In the genomic region with DNA sequence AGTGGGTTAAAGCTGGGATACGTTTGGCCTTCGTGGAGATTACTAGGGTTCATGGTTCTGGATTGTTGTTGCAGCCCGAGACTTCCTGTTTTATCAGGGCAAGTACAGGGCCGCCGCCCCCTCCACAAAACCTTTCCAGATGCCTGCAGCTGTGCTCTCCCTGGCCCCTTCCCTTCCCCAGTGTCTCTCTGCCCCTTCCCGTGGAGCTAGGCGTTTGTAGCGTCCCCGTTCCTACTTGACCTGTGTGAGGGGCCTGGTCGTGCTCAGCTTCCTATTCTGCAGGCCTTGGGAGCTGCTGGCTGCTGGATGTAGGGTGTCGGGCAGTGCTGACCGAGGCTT, we compare ENCODE assay signal across 8 cellular contexts. TPM values are rescaled to one million over a fixed set of nuclear protein-coding genes. Genes with fewer than 3 reads are reported as not detected.
DNase-seq lines count a peak whose midpoint lies in the region; ATAC-seq and TF ChIP-seq lines count a peak whose summit lies in the region.

No MANE protein-coding gene starts in this region.

- H3K27me3 ChIP-seq in CD4-positive, alpha-beta T cell (ENCODE audit: control insufficient read depth, insufficient read depth, low read length) = no peaks in the 10 kb centered on the region
- no peaks in the 10 kb centered on the region for H3K27me3 ChIP-seq in OCI-LY3 (ENCODE audit: low read depth, low read length)

- intact Hi-C loops in CD4-positive, alpha-beta T cell (cut with DNase I, micrococcal nuclease) = loop anchor here (2.0 to 10.0 kb wide), 4 partner anchors 200 to 1014 kb away; partner anchors contain the start of gene SLC25A6 (in 2 of the 2)

- peaks cover 58% of the 10 kb centered on the region for H3K36me3 Mint-ChIP-seq in CD4-positive, alpha-beta T cell (ENCODE audit: low read depth)
- H3K36me3 Mint-ChIP-seq in endothelial cell (ENCODE audit: low read depth, unreplicated experiment) (peaks cover 35% of the 10 kb centered on the region), neural crest cell (ENCODE audit: low read depth) (no peaks in the 10 kb centered on the region)

- peak overlapping the region; percentile 53 for H3K27ac ChIP-seq in CD4-positive, alpha-beta T cell (ENCODE audit: low read depth, low read length)
- peak overlapping the region; percentile 60 for H3K27ac ChIP-seq in OCI-LY3 (ENCODE audit: low read length)

- peak overlapping the region; percentile 91 for H3K4me2 ChIP-seq in OCI-LY3 (ENCODE audit: low read length)

- H3K4me3 ChIP-seq in OCI-LY3 (ENCODE audit: low read length) = peak overlapping the region; percentile 95

- peak overlapping the region; percentile 94 for H3K4me3 Mint-ChIP-seq in CD4-positive, alpha-beta T cell
- H3K4me3 Mint-ChIP-seq in endothelial cell (ENCODE audit: unreplicated experiment) = peak overlapping the region; percentile 92
- peak overlapping the region; percentile 95 for H3K4me3 Mint-ChIP-seq in neural crest cell

- no peak for DNase-seq in CD4-positive, alpha-beta T cell
- DNase-seq in endothelial cell (ENCODE audit: low spot score) (no peak), neural crest cell (ENCODE audit: low read depth, low spot score) (no peak), NCI-H128 (lab: John Stamatoyannopoulos, UW; ENCODE audit: unreplicated experiment) (no peak), NCI-H345 (lab: John Stamatoyannopoulos, UW) (no peak)

- ATAC-seq in CD4-positive, alpha-beta T cell (ENCODE audit: poor library complexity) = no peak
- peak; percentile 29 for ATAC-seq in GM21723 (IDR thresholded peaks at IDR 0.05; ENCODE audit: unreplicated experiment)
- ATAC-seq in HG02840 (IDR thresholded peaks at IDR 0.05; ENCODE audit: low FRiP score, unreplicated experiment) = no peak

- H3K79me2 ChIP-seq in OCI-LY3 (ENCODE audit: low read length) = peaks cover 62% of the 10 kb centered on the region

- H3K4me1 Mint-ChIP-seq in CD4-positive, alpha-beta T cell (ENCODE audit: low read depth) = peaks cover 36% of the 10 kb centered on the region
- H3K4me1 Mint-ChIP-seq in endothelial cell (ENCODE audit: unreplicated experiment) (peaks cover 7% of the 10 kb centered on the region), neural crest cell (peaks cover 13% of the 10 kb centered on the region)

- H3K9me3 ChIP-seq in CD4-positive, alpha-beta T cell (ENCODE audit: control insufficient read depth, low read length) = no peaks in the 10 kb centered on the region
- H3K9me3 ChIP-seq in OCI-LY3 (ENCODE audit: insufficient read depth, low read length) = no peaks in the 10 kb centered on the region

- CTCF ChIA-PET in CD4-positive, alpha-beta T cell (lab: Charles Lee) = no interaction called here

- no peak overlapping the region for H2AFZ ChIP-seq in OCI-LY3 (ENCODE audit: low read depth, low read length)

- H4K20me1 ChIP-seq in OCI-LY3 (ENCODE audit: insufficient read depth, low read length) = peaks cover 49% of the 10 kb centered on the region

- H3K27ac Mint-ChIP-seq in CD4-positive, alpha-beta T cell = peak overlapping the region; percentile 90
- H3K27ac Mint-ChIP-seq in endothelial cell (ENCODE audit: unreplicated experiment) (peak overlapping the region; percentile 64), neural crest cell (ENCODE audit: unreplicated experiment) (peak overlapping the region; percentile 93)

- H3K9me3 Mint-ChIP-seq in CD4-positive, alpha-beta T cell = no peaks in the 10 kb centered on the region
- H3K9me3 Mint-ChIP-seq in endothelial cell (ENCODE audit: unreplicated experiment) = peaks cover 6% of the 10 kb centered on the region
- H3K9me3 Mint-ChIP-seq in neural crest cell = no peaks in the 10 kb centered on the region

- no peaks in the 10 kb centered on the region for H3K27me3 Mint-ChIP-seq in CD4-positive, alpha-beta T cell
- peaks cover 12% of the 10 kb centered on the region for H3K27me3 Mint-ChIP-seq in endothelial cell (ENCODE audit: unreplicated experiment)
- H3K27me3 Mint-ChIP-seq in neural crest cell (ENCODE audit: low read depth) = no peaks in the 10 kb centered on the region

- H3K9ac ChIP-seq in OCI-LY3 (ENCODE audit: low read length) = peak overlapping the region; percentile 96

- no peak for TF ChIP-seq CTCF in CD4-positive, alpha-beta T cell (IDR thresholded peaks at IDR 0.05)
- TF ChIP-seq CTCF in OCI-LY3 (IDR thresholded peaks at IDR 0.05; ENCODE audit: low read depth, low read length) (no peak), endothelial cell (IDR thresholded peaks at IDR 0.05; ENCODE audit: unreplicated experiment) (no peak), neural crest cell (conservative IDR thresholded peaks at IDR 0.05) (no peak)

- peaks cover 21% of the 10 kb centered on the region for H3K4me1 ChIP-seq in OCI-LY3 (ENCODE audit: low read length)

- peaks cover 46% of the 10 kb centered on the region for H3K36me3 ChIP-seq in OCI-LY3 (replicated peaks; ENCODE audit: low read depth, low read length)

- POLR2A ChIA-PET in CD4-positive, alpha-beta T cell (lab: Charles Lee) = no interaction called here

RNA-seq across cellular contexts. Expression of gene AKAP17A, which starts 1.4 kb away (rescaled TPM):
- total RNA-seq in CD4-positive, alpha-beta T cell = 100 to 1,000 TPM; 143 to 149 TPM
- total RNA-seq in endothelial cell (ENCODE audit: unreplicated experiment) (25.9 TPM), neural crest cell (43.9 and 44.0 TPM in 2 replicates)

RNA-seq across cellular contexts. Expression of gene ASMT, which starts 22.0 kb away (rescaled TPM):
- total RNA-seq in CD4-positive, alpha-beta T cell = under 1 TPM; 0.36 to 0.50 TPM
- 0.31 TPM for total RNA-seq in endothelial cell (ENCODE audit: unreplicated experiment)
- 0.44 TPM in 1 of 2 replicates, not detected in the other for total RNA-seq in neural crest cell

RNA-seq across cellular contexts. Expression of gene P2RY8, which starts 55.8 kb away (rescaled TPM):
- 100 to 1,000 TPM; 139 TPM for total RNA-seq in CD4-positive, alpha-beta T cell
- total RNA-seq in endothelial cell (ENCODE audit: unreplicated experiment) = not detected
- total RNA-seq in neural crest cell = not detected in 2 replicates

Comparison
In these comparisons a context has a peak if more than half of its experiments do, and no peak if none do; other contexts are left out.
1. RNA of gene P2RY8, which starts 55.8 kb away (total RNA-seq): 139 TPM in CD4-positive, alpha-beta T cell; not detected in endothelial cell (single experiment) and not detected in neural crest cell; every median in the first group is over 100 times any median in the second.
2. Peak in every context shown above with its lines, with median percentiles within 50 percentile points of each other: H3K27ac Mint-ChIP-seq and H3K4me3 Mint-ChIP-seq.